ENCODE assay signal across 12 cellular contexts in genomic region chrX:46757052-46757451, GRCh38. TPM values are rescaled to one million over a fixed set of nuclear protein-coding genes. Genes with fewer than 3 reads are reported as not detected.
A peak's percentile ranks its signal among the peaks of the same experiment; 100 is the strongest.
DNase-seq lines count a peak whose midpoint lies in the region; ATAC-seq, FAIRE-seq and TF ChIP-seq lines count a peak whose summit lies in the region.
"Had no signal": no experiment of that assay in that cellular context is flagged by ENCODE, and none has a peak within 500 bp of the region (broad histone marks: within the 10 kb centered on the region; RNA-seq: fewer than 3 reads in every experiment).

No MANE protein-coding gene starts in this region.

- no peaks in the 10 kb centered on the region for H3K36me3 Mint-ChIP-seq in immature natural killer cell

- no peak overlapping the region for H3K27ac Mint-ChIP-seq in immature natural killer cell

- DNase-seq in AG10803 (ENCODE audit: low read depth): no peak
- no peak for DNase-seq in GM12891 (ENCODE audit: insufficient read length, low spot score)
- DNase-seq in SW480 (ENCODE audit: low spot score): peak; percentile 11
- no peak for DNase-seq in immature natural killer cell
- DNase-seq in EL: no peak
- DNase-seq: DMS79; NCI-H2029; stimulated activated CD4-positive, alpha-beta T cell treated with anti-CD3 and anti-CD28 coated beads, Interleukin-2, amount 100 ng/mL, for 48 hours; trophoblast cell had no signal

- peak overlapping the region; percentile 29 for H3K4me3 ChIP-seq in AG10803 (ENCODE audit: low read length)

- peaks cover 13% of the 10 kb centered on the region in 2 donors for H3K4me1 Mint-ChIP-seq in immature natural killer cell

- H3K27me3 Mint-ChIP-seq in immature natural killer cell (ENCODE audit: low read depth in 3 of 3): peaks cover 3 to 24% (median 11%) of the 10 kb centered on the region in 3 donors

- no peak for TF ChIP-seq CTCF in AG10803 (conservative IDR thresholded peaks at IDR 0.05; ENCODE audit: low read length)

- FAIRE-seq in GM12891 (lab: Jason Lieb, UNC): peak; percentile 84

- ATAC-seq in GM19452 (IDR thresholded peaks at IDR 0.05; ENCODE audit: unreplicated experiment) (no peak), HG02678 (IDR thresholded peaks at IDR 0.05; ENCODE audit: unreplicated experiment) (no peak), GM18868 (IDR thresholded peaks at IDR 0.05; ENCODE audit: unreplicated experiment) (no peak)

- TF ChIP-seq POLR2A in GM12891 (IDR thresholded peaks at IDR 0.05; ENCODE audit: low read depth, low read length): no peak

- no peaks in the 10 kb centered on the region for H3K9me3 Mint-ChIP-seq in immature natural killer cell

- peak overlapping the region in 4 of 5 donors; percentile 19 to 87 (median 52) for H3K4me3 Mint-ChIP-seq in immature natural killer cell

TF ChIP-seq in GM12891, 5 proteins besides CTCF, POLR2A, EP300 and RAD21:
- TF ChIP-seq POLR2AphosphoS5 (IDR thresholded peaks at IDR 0.05; ENCODE audit: low read depth, low read length) (no peak), PAX5 (IDR thresholded peaks at IDR 0.05; ENCODE audit: insufficient read depth, low read length, severe bottlenecking) (no peak), SPI1 (IDR thresholded peaks at IDR 0.05; ENCODE audit: low read depth, low read length) (no peak), POU2F2 (IDR thresholded peaks at IDR 0.05; ENCODE audit: low read depth, low read length) (no peak), TAF1 (IDR thresholded peaks at IDR 0.05; ENCODE audit: low read depth, low read length) (no peak)

RNA-seq across cellular contexts. Expression of gene SLC9A7, which starts 1.9 kb away (rescaled TPM):
- 15.0 TPM for polyA plus RNA-seq in GM12891 (2012; ENCODE audit: low read depth, missing spikeins)
- 1 to 10 TPM; 1.0 to 2.0 (median 1.3) TPM for polyA plus RNA-seq in immature natural killer cell
